13 cellular contexts compared by ENCODE assay signal in genomic region chr14:37622231-37622923, GRCh38. TPM values are rescaled to one million over a fixed set of nuclear protein-coding genes. Genes with fewer than 3 reads are reported as not detected.
DNase-seq lines count a peak whose midpoint lies in the region; ATAC-seq and TF ChIP-seq lines count a peak whose summit lies in the region.
"Had no signal": no experiment of that assay in that cellular context is flagged by ENCODE, and none has a peak within 500 bp of the region (broad histone marks: within the 10 kb centered on the region; RNA-seq: fewer than 3 reads in every experiment).

No MANE protein-coding gene starts in this region.

- peak overlapping the region; percentile 70 to 79 (median 71) for H3K4me3 Mint-ChIP-seq in nephron
- H3K4me3 Mint-ChIP-seq: T-helper 17 cell had no signal

- peaks cover 72% of the 10 kb centered on the region for H3K27me3 ChIP-seq in left ventricle myocardium inferior (ENCODE audit: low read depth)

- no peaks in the 10 kb centered on the region for H3K36me3 ChIP-seq in left ventricle myocardium inferior

- ATAC-seq in left cardiac atrium: no peak
- ATAC-seq: T-helper 17 cell had no signal

- H3K4me3 ChIP-seq in left ventricle myocardium inferior (peak overlapping the region; percentile 43), fibroblast of mammary gland (ENCODE audit: control insufficient read depth, low read depth, low read length) (peak overlapping the region; percentile 31)

- H3K27ac ChIP-seq in left ventricle myocardium inferior (replicated peaks): no peak overlapping the region

- DNase-seq in left ventricle myocardium inferior (no peak), left cardiac atrium (no peak), fibroblast of mammary gland (ENCODE audit: low read depth) (peak; percentile 20), HT-29 (ENCODE audit: low spot score) (no peak), D341Med (ENCODE audit: low spot score) (no peak), NCI-H748 (lab: John Stamatoyannopoulos, UW; ENCODE audit: unreplicated experiment) (no peak), NCI-H2171 (lab: John Stamatoyannopoulos, UW) (no peak)
- DNase-seq: activated CD8-positive, alpha-beta memory T cell treated with anti-CD3 and anti-CD28 coated beads, Interleukin-2, amount 50 U/mL, for 4 hours; midbrain; NCI-H1694 treated with DMSO at 0.1 percent for 48 hours; small intestine; T-helper 17 cell had no signal

- H3K27me3 Mint-ChIP-seq in nephron (ENCODE audit: low read depth): peaks cover 53% of the 10 kb centered on the region

- H3K27ac Mint-ChIP-seq in nephron: no peak overlapping the region
- H3K27ac Mint-ChIP-seq: T-helper 17 cell had no signal

- H3K9me3 Mint-ChIP-seq in nephron: peaks cover 4% of the 10 kb centered on the region

- no peaks in the 10 kb centered on the region for H3K36me3 Mint-ChIP-seq in nephron (ENCODE audit: low read depth)

- H3K4me1 ChIP-seq in left ventricle myocardium inferior: peaks cover 9% of the 10 kb centered on the region

- H3K4me1 Mint-ChIP-seq in nephron: no peaks in the 10 kb centered on the region
- H3K4me1 Mint-ChIP-seq: T-helper 17 cell had no signal

- intact Hi-C loops in left ventricle myocardium inferior (cut with micrococcal nuclease) (no loop called here), left cardiac atrium (cut with DNase I) (no loop called here)

- peaks cover 15% of the 10 kb centered on the region for H3K9me3 ChIP-seq in left ventricle myocardium inferior (replicated peaks)

- TF ChIP-seq CTCF in left ventricle myocardium inferior (IDR thresholded peaks at IDR 0.05; ENCODE audit: borderline replicate concordance): no peak
- no peak for TF ChIP-seq CTCF in fibroblast of mammary gland (conservative IDR thresholded peaks at IDR 0.05; ENCODE audit: control insufficient read depth, insufficient read depth, low read depth, low read length)
- no peak for TF ChIP-seq CTCF in nephron (IDR thresholded peaks at IDR 0.05; ENCODE audit: unreplicated experiment in 3 of 3)

RNA-seq across cellular contexts. Expression of gene TTC6, which starts 26.9 kb away (rescaled TPM):
- not detected for total RNA-seq in left ventricle myocardium inferior
- not detected for total RNA-seq in left cardiac atrium
- total RNA-seq in HT-29 (2014; rRNA removed; shearing (Covaris generic)): 6.2 and 6.3 TPM in 2 replicates
- total RNA-seq: T-helper 17 cell had no signal

RNA-seq across cellular contexts. Expression of gene FOXA1, which starts 27.3 kb away (rescaled TPM):
- total RNA-seq in left ventricle myocardium inferior (not detected), left cardiac atrium (not detected)
- 191 and 199 TPM in 2 replicates for total RNA-seq in HT-29 (2014; rRNA removed; shearing (Covaris generic))
- total RNA-seq: T-helper 17 cell had no signal

Comparison
In these comparisons a context has a peak if more than half of its experiments do, and no peak if none do; other contexts are left out.
1. RNA of gene FOXA1, which starts 27.3 kb away (total RNA-seq): 191 to 199 TPM in HT-29; not detected in left ventricle myocardium inferior (single experiment) and not detected in left cardiac atrium; every median in the first group is over 100 times any median in the second.